In the genomic region with DNA sequence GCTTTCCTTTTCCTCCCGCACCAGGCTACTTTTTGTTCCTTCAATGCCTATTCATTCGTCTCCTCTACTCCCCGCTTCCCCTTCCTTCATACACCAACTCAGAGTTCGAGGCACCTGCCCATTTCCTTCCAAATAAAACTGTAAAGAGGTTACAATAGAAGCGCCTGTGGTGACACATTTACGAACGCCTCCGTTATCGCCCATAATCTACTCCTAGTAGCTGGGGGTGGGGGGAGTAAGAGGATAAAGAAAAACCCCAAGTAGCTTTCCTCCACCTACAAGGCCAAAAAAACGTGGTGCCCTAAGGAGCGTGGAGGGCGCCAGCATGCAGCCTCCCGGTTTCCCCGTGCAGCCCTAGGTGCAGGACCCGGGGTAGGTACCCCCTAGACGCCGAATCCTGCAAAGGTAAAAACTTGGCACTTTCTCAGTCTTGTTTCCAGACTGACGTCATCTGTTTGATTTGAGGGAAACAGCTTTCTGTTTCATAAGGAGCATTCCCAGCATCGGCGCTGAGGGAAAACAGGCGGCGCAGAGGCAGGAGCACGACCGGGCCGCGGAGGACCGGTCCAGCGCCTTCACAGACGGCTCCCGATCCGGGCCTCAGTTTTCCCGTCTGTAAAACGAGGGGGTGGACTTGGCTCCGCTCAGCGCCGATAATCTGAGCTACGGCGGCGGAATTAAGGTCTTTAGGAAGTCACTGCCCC, we compare ENCODE assay signal across 8 cellular contexts. TPM values are rescaled to one million over a fixed set of nuclear protein-coding genes. Genes with fewer than 3 reads are reported as not detected.
A peak's percentile ranks its signal among the peaks of the same experiment; 100 is the strongest.
DNase-seq lines count a peak whose midpoint lies in the region; ATAC-seq and TF ChIP-seq lines count a peak whose summit lies in the region.

No MANE protein-coding gene starts in this region.

- peaks cover 3% of the 10 kb centered on the region for H3K9me3 Mint-ChIP-seq in neural progenitor cell

- H3K4me1 Mint-ChIP-seq in neural progenitor cell, result peaks cover 12% of the 10 kb centered on the region

- peak overlapping the region; percentile 1 for H3K9ac ChIP-seq in neural progenitor cell

- peak overlapping the region; percentile 92 for H3K4me2 ChIP-seq in neural progenitor cell

- H3K4me3 ChIP-seq in fibroblast of the aortic adventitia (ENCODE audit: low read depth, low read length), result peak overlapping the region; percentile 85
- H3K4me3 ChIP-seq in neural progenitor cell, result peak overlapping the region; percentile 56
- peak overlapping the region; percentile 75 for H3K4me3 ChIP-seq in urinary bladder (ENCODE audit: low read depth, low read length)

- H3K27ac ChIP-seq in neural progenitor cell (no peak overlapping the region), urinary bladder (ENCODE audit: low read depth) (no peak overlapping the region)

- peaks cover 14% of the 10 kb centered on the region for H3F3A ChIP-seq in neural progenitor cell (ENCODE audit: low read depth)

- H3K79me2 ChIP-seq in neural progenitor cell (ENCODE audit: low read depth), result peaks cover 39% of the 10 kb centered on the region

- H3K27me3 ChIP-seq in neural progenitor cell, result no peaks in the 10 kb centered on the region

- H3K4me1 ChIP-seq in neural progenitor cell (peaks cover 10% of the 10 kb centered on the region), urinary bladder (ENCODE audit: insufficient read depth) (peaks cover 2% of the 10 kb centered on the region)

- no peak for ATAC-seq in GM18868 (IDR thresholded peaks at IDR 0.05; ENCODE audit: unreplicated experiment)

- 10% methylated on average over 39 of the region's 39 CpGs for WGBS in urinary bladder

- DNase-seq in NCI-H345 (lab: John Stamatoyannopoulos, UW) (peak; percentile 23), NCI-H345 treated with DMSO at 0.1 percent for 48 hours (lab: John Stamatoyannopoulos, UW; ENCODE audit: unreplicated experiment) (no peak), NCI-H82 (lab: John Stamatoyannopoulos, UW) (peak; percentile 71), activated T-helper 1 cell treated with Interleukin-2 at 50 U/mL for 16 hours (ENCODE audit: low read depth) (peak; percentile 6), fibroblast of the aortic adventitia (ENCODE audit: low read depth) (peak; percentile 57), neural progenitor cell (ENCODE audit: low spot score) (peak; percentile 60)

- H3K36me3 Mint-ChIP-seq in neural progenitor cell, result no peaks in the 10 kb centered on the region

- H3K9me3 ChIP-seq in neural progenitor cell (ENCODE audit: low read depth), result no peaks in the 10 kb centered on the region

- H4K20me1 ChIP-seq in neural progenitor cell (ENCODE audit: low read depth), result peaks cover 22% of the 10 kb centered on the region

- no peak overlapping the region for H3K27ac Mint-ChIP-seq in neural progenitor cell

- TF ChIP-seq CTCF in fibroblast of the aortic adventitia (IDR thresholded peaks at IDR 0.05; ENCODE audit: insufficient read depth, low read length), result no peak
- no peak for TF ChIP-seq CTCF in neural progenitor cell (IDR thresholded peaks at IDR 0.05)

- H2AFZ ChIP-seq in neural progenitor cell (replicated peaks), result peak overlapping the region; percentile 69

- H3K27me3 Mint-ChIP-seq in neural progenitor cell (ENCODE audit: insufficient read depth, low read depth), result no peaks in the 10 kb centered on the region

- H3K4me3 Mint-ChIP-seq in neural progenitor cell, result peak overlapping the region; percentile 95

- H3K36me3 ChIP-seq in neural progenitor cell, result no peaks in the 10 kb centered on the region
- no peaks in the 10 kb centered on the region for H3K36me3 ChIP-seq in urinary bladder (ENCODE audit: insufficient read depth)

RNA-seq across cellular contexts. Expression of a gene that starts 0.9 kb away (rescaled TPM):
- 197 and 394 TPM in 2 replicates for total RNA-seq in fibroblast of the aortic adventitia (ENCODE audit: low replicate concordance)
- total RNA-seq in neural progenitor cell (ENCODE audit: low replicate concordance), result 134 and 203 TPM in 2 replicates
- total RNA-seq in urinary bladder, result 116 TPM
- polyA plus RNA-seq in urinary bladder, result 67.4 TPM

RNA-seq across cellular contexts. Expression of a gene that starts 51.5 kb away (rescaled TPM):
- total RNA-seq in fibroblast of the aortic adventitia (ENCODE audit: low replicate concordance) (not detected in 2 replicates), neural progenitor cell (ENCODE audit: low replicate concordance) (0.06 TPM in 1 of 2 replicates, not detected in the other), urinary bladder (0.05 TPM)
- 0.01 TPM for polyA plus RNA-seq in urinary bladder
